In genomic region chr5:155094455-155094854, GRCh38 we compare ENCODE assay signal across 18 cellular contexts.
"Had no signal": no experiment of that assay in that cellular context is flagged by ENCODE, and none has a peak within 500 bp of the region (broad histone marks: within the 10 kb centered on the region; RNA-seq: fewer than 3 reads in every experiment).

No MANE protein-coding gene starts in this region.

- DNase-seq: activated B cell treated with CpG ODN at 0.5 μM for 24 hours; activated CD4-positive, alpha-beta T cell treated with anti-CD3 and anti-CD28 coated beads, Interleukin-2, amount 10 ng/mL, durations not matched to agents 24 days and 14 days; activated naive CD4-positive, alpha-beta T cell; activated naive CD8-positive, alpha-beta T cell treated with anti-CD3 and anti-CD28 coated beads, Interleukin-2, amount 50 U/mL, for 24 hours; colonic mucosa; effector CD8-positive, alpha-beta T cell; immature natural killer cell; left colon; mammary epithelial cell; mucosa of descending colon; occipital lobe; right lobe of liver; spleen; stimulated activated CD4-positive, alpha-beta T cell treated with anti-CD3 and anti-CD28 coated beads, Interleukin-1b, Interleukin-23, amount 100 ng/mL, for 48 hours; T-helper 17 cell; upper lobe of right lung had no signal

- ATAC-seq: activated naive CD8-positive, alpha-beta T cell treated with anti-CD3 and anti-CD28 coated beads, Interleukin-2, amount 50 U/mL, for 24 hours; left colon; mucosa of descending colon; natural killer cell treated with Interleukin-12 subunit alpha and Interleukin-12 subunit beta and Interleukin-15 and Interleukin-18, amount 100 ng/mL, for 72 hours; right lobe of liver; stimulated activated memory B cell treated with anti-CD40 and anti-IgM and Interleukin-4, amounts not matched to agents 10 μg/mL and 1 μg/mL and 100 μg/mL, for 72 hours; T-helper 17 cell; upper lobe of right lung had no signal
